In genomic region chr21:28768753-28769152, GRCh38 we compare ENCODE assay signal across 21 cellular contexts.
"Had no signal": no experiment of that assay in that cellular context is flagged by ENCODE, and none has a peak within 500 bp of the region (broad histone marks: within the 10 kb centered on the region; RNA-seq: fewer than 3 reads in every experiment).

No MANE protein-coding gene starts in this region.

- ATAC-seq: body of pancreas; left lung; mucosa of descending colon; pancreas; sciatic nerve; stimulated activated memory B cell treated with anti-CD40 and anti-IgM and Interleukin-4, amounts not matched to agents 10 μg/mL and 1 μg/mL and 100 μg/mL, for 72 hours had no signal

- H3K27ac Mint-ChIP-seq: activated T-helper 2 cell treated with anti-CD3 and anti-CD28 coated beads, Interferon-gamma antibody, Interleukin-2, Interleukin-4, amounts not matched to agents 10 μg/mL and 5 μg/mL and 100 μg/mL, durations not matched to agents 14 hours and 24 hours and 36 hours; nephron progenitor cell; stimulated activated memory B cell treated with anti-CD40 and anti-IgM and Interleukin-4, amounts not matched to agents 10 μg/mL and 1 μg/mL and 100 μg/mL, for 72 hours had no signal

- H3K4me1 Mint-ChIP-seq: activated naive CD4-positive, alpha-beta T cell treated with anti-CD3 and anti-CD28 coated beads, Interleukin-2, amount 50 U/mL, for 24 hours; nephron progenitor cell; stimulated activated memory B cell treated with anti-CD40 and anti-IgM and Interleukin-4, amounts not matched to agents 10 μg/mL and 1 μg/mL and 100 μg/mL, for 72 hours had no signal

- DNase-seq: activated CD4-positive, alpha-beta T cell treated with anti-CD3 and anti-CD28 coated beads for 4 hours; activated CD4-positive, alpha-beta T cell treated with anti-CD3 and anti-CD28 coated beads, Interleukin-2, amount 50 U/mL, for 4 hours; activated naive CD8-positive, alpha-beta T cell treated with anti-CD3 and anti-CD28 coated beads, Interleukin-2, amount 50 U/mL, for 24 hours; body of pancreas; cerebellar nuclear complex; colonic mucosa; dorsolateral prefrontal cortex; effector memory CD4-positive, alpha-beta T cell; head of caudate nucleus; kidney glomerular epithelial cell; left lung; mucosa of descending colon; nephron progenitor cell; pancreas; retina; stimulated activated CD4-positive, alpha-beta T cell treated with anti-CD3 and anti-CD28 coated beads, Interleukin-4, amount 100 ng/mL, for 24 hours; transverse colon had no signal

- H3K4me3 Mint-ChIP-seq: activated naive CD4-positive, alpha-beta T cell treated with anti-CD3 and anti-CD28 coated beads, Interleukin-2, amount 50 U/mL, for 24 hours; activated naive CD8-positive, alpha-beta T cell treated with anti-CD3 and anti-CD28 coated beads, Interleukin-2, amount 50 U/mL, for 24 hours; nephron progenitor cell; stimulated activated memory B cell treated with anti-CD40 and anti-IgM and Interleukin-4, amounts not matched to agents 10 μg/mL and 1 μg/mL and 100 μg/mL, for 72 hours had no signal

- H3K27me3 Mint-ChIP-seq: activated naive CD4-positive, alpha-beta T cell treated with anti-CD3 and anti-CD28 coated beads, Interleukin-2, amount 50 U/mL, for 24 hours; activated naive CD8-positive, alpha-beta T cell treated with anti-CD3 and anti-CD28 coated beads, Interleukin-2, amount 50 U/mL, for 24 hours; stimulated activated memory B cell treated with anti-CD40 and anti-IgM and Interleukin-4, amounts not matched to agents 10 μg/mL and 1 μg/mL and 100 μg/mL, for 72 hours had no signal
